In the genomic region with DNA sequence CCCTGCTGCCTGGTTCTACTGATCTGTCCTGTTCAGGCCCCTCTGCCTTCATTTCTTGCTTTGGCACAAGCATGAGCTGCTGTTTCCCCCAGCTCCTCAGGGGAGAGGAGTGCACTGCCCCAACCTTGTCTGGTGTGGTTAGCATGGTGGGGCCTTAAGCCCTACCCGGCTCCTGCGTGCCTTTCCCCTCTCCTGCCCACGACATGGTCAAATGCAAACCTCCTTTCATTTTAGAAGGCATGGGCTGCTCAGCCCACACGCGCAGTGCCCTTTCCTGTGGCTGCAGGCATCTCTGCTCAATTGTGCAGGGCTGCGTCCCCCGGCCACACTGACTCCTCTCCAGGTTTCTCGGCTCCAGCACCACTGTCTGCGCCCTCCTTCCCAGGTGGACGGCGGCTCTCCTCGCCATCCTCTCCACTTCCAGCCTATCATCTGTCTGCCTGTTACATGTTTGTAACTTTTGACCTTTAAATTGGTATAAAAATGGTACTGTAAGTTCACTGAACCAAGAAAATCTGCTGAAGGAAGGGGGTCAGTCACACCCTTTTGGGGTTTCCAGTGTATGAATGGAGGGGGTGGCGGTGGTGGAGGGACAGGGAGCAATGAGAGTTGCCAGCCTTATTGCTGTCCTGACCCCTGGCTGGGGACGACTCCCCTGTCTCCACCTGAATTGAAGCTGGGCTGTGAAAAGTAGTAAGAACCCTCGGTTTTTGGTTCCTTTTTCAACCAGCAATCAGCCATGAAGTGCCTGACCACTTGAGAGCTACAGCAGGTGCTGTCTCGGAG, we compare ENCODE assay signal across 27 cellular contexts. TPM values are rescaled to one million over a fixed set of nuclear protein-coding genes. Genes with fewer than 3 reads are reported as not detected.
DNase-seq lines count a peak whose midpoint lies in the region; ATAC-seq, FAIRE-seq and TF ChIP-seq lines count a peak whose summit lies in the region.
"Had no signal": no experiment of that assay in that cellular context is flagged by ENCODE, and none has a peak within 500 bp of the region (broad histone marks: within the 10 kb centered on the region; RNA-seq: fewer than 3 reads in every experiment).

No MANE protein-coding gene starts in this region.

- 88% methylated on average over 16 of the region's 16 CpGs for WGBS in right cardiac atrium

- peaks cover 42% of the 10 kb centered on the region for H4K20me1 ChIP-seq in astrocyte (ENCODE audit: insufficient read depth, low read length)

- H3K4me3 Mint-ChIP-seq in astrocyte (ENCODE audit: unreplicated experiment), result peak overlapping the region; percentile 29
- peak overlapping the region; percentile 52 to 63 (median 55) for H3K4me3 Mint-ChIP-seq in nephron
- H3K4me3 Mint-ChIP-seq in type B pancreatic cell, result peak overlapping the region; percentile 62
- H3K4me3 Mint-ChIP-seq: activated T-cell treated with anti-CD3 and anti-CD28 coated beads, Interleukin-2, amount 50 U/mL, for 4 hours had no signal

- H3K9ac ChIP-seq in astrocyte (ENCODE audit: low read length), result no peak overlapping the region

- no peak overlapping the region for H3K27ac ChIP-seq in right cardiac atrium (ENCODE audit: low read length)
- H3K27ac ChIP-seq in astrocyte (ENCODE audit: low read depth, low read length), result no peak overlapping the region
- H3K27ac ChIP-seq: psoas muscle, stomach, thyroid gland had no signal

- ATAC-seq in right cardiac atrium (no peak), Right ventricle myocardium inferior (no peak), HG03159 (IDR thresholded peaks at IDR 0.05; ENCODE audit: unreplicated experiment) (no peak), HG03442 (IDR thresholded peaks at IDR 0.05; ENCODE audit: unreplicated experiment) (no peak)
- ATAC-seq: activated T-cell treated with anti-CD3 and anti-CD28 coated beads, Interleukin-2, amount 50 U/mL, for 4 hours; heart left ventricle; HepG2; mucosa of descending colon; psoas muscle; SK-N-SH treated with all-trans-retinoic acid at 6 μM for 48 hours had no signal

- no peak overlapping the region for H2AFZ ChIP-seq in astrocyte (ENCODE audit: low read depth, low read length)

- H3K4me2 ChIP-seq in astrocyte (ENCODE audit: low read length), result no peak overlapping the region

- no peaks in the 10 kb centered on the region for H3K27me3 ChIP-seq in right cardiac atrium (ENCODE audit: control insufficient read depth, insufficient read depth)
- peaks cover 33% of the 10 kb centered on the region for H3K27me3 ChIP-seq in astrocyte (ENCODE audit: insufficient read depth, low read length)
- H3K27me3 ChIP-seq: thyroid gland had no signal

- no peaks in the 10 kb centered on the region for H3K79me2 ChIP-seq in astrocyte (ENCODE audit: insufficient read depth, low read length)

- H3K4me1 ChIP-seq in right cardiac atrium (ENCODE audit: control insufficient read depth, insufficient read depth, low read length) (peaks cover 6% of the 10 kb centered on the region), astrocyte (ENCODE audit: insufficient read depth, low read length) (no peaks in the 10 kb centered on the region)

- no peaks in the 10 kb centered on the region for H3K9me3 ChIP-seq in right cardiac atrium (ENCODE audit: control insufficient read depth, low read length)
- H3K9me3 ChIP-seq in astrocyte (ENCODE audit: insufficient read depth, low read depth, low read length), result peaks cover 7% of the 10 kb centered on the region
- H3K9me3 ChIP-seq: heart left ventricle, mucosa of descending colon, psoas muscle, stomach, thyroid gland had no signal

- H3K4me3 ChIP-seq in right cardiac atrium (ENCODE audit: low read length) (no peak overlapping the region), astrocyte (ENCODE audit: insufficient read depth, low read depth, low read length) (no peak overlapping the region)
- H3K4me3 ChIP-seq: heart left ventricle, mucosa of descending colon, psoas muscle, stomach, thyroid gland had no signal

- no peaks in the 10 kb centered on the region for H3K36me3 ChIP-seq in astrocyte (ENCODE audit: insufficient read depth, low read length)
- H3K36me3 ChIP-seq: heart left ventricle, stomach, thyroid gland had no signal

- H3K27me3 Mint-ChIP-seq in astrocyte (ENCODE audit: low read depth, unreplicated experiment), result peaks cover 37% of the 10 kb centered on the region
- no peaks in the 10 kb centered on the region for H3K27me3 Mint-ChIP-seq in nephron (ENCODE audit: low read depth)
- H3K27me3 Mint-ChIP-seq in type B pancreatic cell, result peaks cover 18% of the 10 kb centered on the region

- intact Hi-C loops in right cardiac atrium (cut with DNase I) (loop anchor here in 1 of 4 donors (10.0 kb wide), 2 partner anchors 86 to 156 kb away; no protein-coding TSS in a partner anchor), Right ventricle myocardium inferior (cut with DNase I) (loop anchor here (10.0 kb wide), 1 partner anchor 86 kb away; no protein-coding TSS in a partner anchor)

- H3K4me1 Mint-ChIP-seq in astrocyte (ENCODE audit: low read depth, unreplicated experiment) (peaks cover 9% of the 10 kb centered on the region), nephron (peaks cover 36% of the 10 kb centered on the region), type B pancreatic cell (ENCODE audit: unreplicated experiment) (peaks cover 28% of the 10 kb centered on the region)

- H3K27ac Mint-ChIP-seq in astrocyte (ENCODE audit: unreplicated experiment) (peak overlapping the region; percentile 75), nephron (peak overlapping the region in 2 of 3 experiments; percentile 0 to 53), type B pancreatic cell (peak overlapping the region; percentile 51)

- DNase-seq in right cardiac atrium (peak in 2 of 3 donors; percentile 1 to 38), Right ventricle myocardium inferior (ENCODE audit: missing footprints) (no peak), astrocyte (ENCODE audit: low read depth) (no peak), type B pancreatic cell (ENCODE audit: extremely low spot score, unreplicated experiment) (no peak)
- DNase-seq in activated CD4-positive, alpha-beta T cell treated with anti-CD3 and anti-CD28 coated beads for 4 hours, result no peak
- DNase-seq: activated CD4-positive, alpha-beta T cell treated with anti-CD3 and anti-CD28 coated beads for 48 hours; activated naive CD4-positive, alpha-beta T cell; activated T-cell treated with anti-CD3 and anti-CD28 coated beads, Interleukin-2, amount 50 U/mL, for 4 hours; GF-D8; Kasumi-1; kidney glomerular epithelial cell; MV-4-11; NCI-H1436 treated with DMSO at 0.1 percent for 48 hours; NCI-H774; nucleus accumbens; RPMI8226; stomach; thyroid gland had no signal

- H3K9me3 Mint-ChIP-seq in astrocyte (ENCODE audit: unreplicated experiment) (no peaks in the 10 kb centered on the region), nephron (no peaks in the 10 kb centered on the region), type B pancreatic cell (no peaks in the 10 kb centered on the region)
- H3K9me3 Mint-ChIP-seq: activated T-cell treated with anti-CD3 and anti-CD28 coated beads, Interleukin-2, amount 50 U/mL, for 4 hours had no signal

- H3K36me3 Mint-ChIP-seq in astrocyte (ENCODE audit: low read depth, unreplicated experiment) (peaks cover 7% of the 10 kb centered on the region), nephron (ENCODE audit: low read depth) (peaks cover 4% of the 10 kb centered on the region), type B pancreatic cell (peaks cover 5% of the 10 kb centered on the region)

- TF ChIP-seq CTCF in astrocyte (IDR thresholded peaks at IDR 0.05; ENCODE audit: insufficient read depth, low read depth, low read length) (no peak), nephron (IDR thresholded peaks at IDR 0.05; ENCODE audit: unreplicated experiment in 3 of 3) (no peak), type B pancreatic cell (conservative IDR thresholded peaks at IDR 0.05) (no peak)

- no peak for FAIRE-seq in astrocyte (lab: Jason Lieb, UNC)
- FAIRE-seq: HepG2 had no signal

RNA-seq across cellular contexts. Expression of a gene that starts 5.1 kb away (rescaled TPM):
- total RNA-seq in right cardiac atrium (1 to 10 TPM; 1.5 to 2.8 (median 2.3) TPM), Right ventricle myocardium inferior (3.4 TPM), astrocyte (6.2 and 7.8 TPM in 2 replicates), type B pancreatic cell (ENCODE audit: low replicate concordance) (15.2 and 18.6 TPM in 2 replicates)
- 4.1 TPM for polyA plus RNA-seq in right cardiac atrium
- total RNA-seq: A172 had no signal

Comparison
In these comparisons a context has a peak if more than half of its experiments do, and no peak if none do; other contexts are left out.
1. DNase-seq: peak in right cardiac atrium (2 of 3); none in Right ventricle myocardium inferior (single experiment), astrocyte (single experiment), type B pancreatic cell (single experiment) and activated CD4-positive, alpha-beta T cell treated with anti-CD3 and anti-CD28 coated beads for 4 hours (0 of 2).
2. Peak in every context shown above with its lines, with median percentiles within 50 percentile points of each other: H3K27ac Mint-ChIP-seq and H3K4me3 Mint-ChIP-seq.